In the genomic region with DNA sequence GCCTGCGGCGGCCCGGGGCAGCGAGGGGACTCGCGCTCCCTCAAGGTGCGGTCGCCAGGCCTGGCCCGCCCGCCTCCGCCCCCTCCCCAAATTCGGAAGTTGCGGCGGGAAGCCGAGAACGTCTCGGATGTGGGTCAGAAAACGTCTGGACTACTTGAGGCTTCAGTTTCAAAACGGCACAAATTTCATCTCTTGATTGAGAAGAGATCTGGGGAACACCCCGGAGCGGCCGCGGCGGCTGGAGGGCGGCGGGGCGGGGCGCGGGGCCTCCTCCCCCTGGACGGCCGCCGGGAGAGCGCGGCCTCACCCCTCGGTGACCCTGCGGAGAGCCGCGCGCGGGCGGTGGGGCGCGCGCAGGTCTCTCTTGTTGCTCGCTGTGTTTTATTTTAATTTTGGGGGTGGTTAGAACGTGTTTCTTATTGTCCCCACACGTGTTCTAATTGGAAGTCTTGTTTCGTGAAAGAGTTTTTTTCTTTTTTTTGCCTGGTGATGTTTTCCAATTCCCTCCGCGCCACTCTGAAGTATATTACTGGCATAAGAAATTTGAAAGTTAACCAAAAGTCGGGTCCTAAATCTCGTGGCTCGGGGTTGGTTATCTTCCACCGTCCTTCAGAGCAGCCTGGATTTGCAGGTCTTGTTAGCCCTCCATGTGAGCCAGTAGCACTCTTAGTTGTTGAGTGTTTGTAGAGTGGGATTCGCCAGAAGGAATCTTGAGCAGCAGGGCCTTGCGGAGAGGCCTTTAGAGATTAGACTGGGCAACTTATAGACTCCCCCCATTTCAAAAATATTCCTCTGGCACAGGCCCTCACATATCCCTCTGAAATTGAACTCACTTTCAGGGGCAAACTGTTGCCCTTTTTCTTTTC, we compare ENCODE assay signal across 8 cellular contexts. TPM values are rescaled to one million over a fixed set of nuclear protein-coding genes. Genes with fewer than 3 reads are reported as not detected.
DNase-seq lines count a peak whose midpoint lies in the region; ATAC-seq and TF ChIP-seq lines count a peak whose summit lies in the region.

No MANE protein-coding gene starts in this region.

- DNase-seq in Caco-2: no peak
- peak; percentile 33 for DNase-seq in activated naive CD8-positive, alpha-beta T cell treated with anti-CD3 and anti-CD28 coated beads for 36 hours
- no peak for DNase-seq in lung (ENCODE audit: low spot score)
- DNase-seq in NCI-H146 (lab: John Stamatoyannopoulos, UW): no peak
- DNase-seq in stimulated activated CD4-positive, alpha-beta T cell treated with anti-CD3 and anti-CD28 coated beads, Interleukin-12 subunit alpha, Interleukin-12 subunit beta, amount 100 ng/mL, for 4 hours: no peak

- POLR2A ChIA-PET in Caco-2 (lab: Charles Lee): no interaction called here

- no peak overlapping the region for H3K27ac Mint-ChIP-seq in Caco-2 (ENCODE audit: unreplicated experiment)
- no peak overlapping the region for H3K27ac Mint-ChIP-seq in activated naive CD8-positive, alpha-beta T cell treated with anti-CD3 and anti-CD28 coated beads for 36 hours

- ATAC-seq in lung (ENCODE audit: insufficient read depth, low FRiP score) (no peak), HG02588 (IDR thresholded peaks at IDR 0.05; ENCODE audit: unreplicated experiment) (no peak), HG02571 (IDR thresholded peaks at IDR 0.05; ENCODE audit: unreplicated experiment) (no peak)

- H3K27ac ChIP-seq in HUES48 (ENCODE audit: low read depth, low read length) (no peak overlapping the region), lung (ENCODE audit: low read depth in 1 of 2, low read length in 1 of 2) (no peak overlapping the region)

- WGBS in lung, 2 donors: 5% methylated on average over 47 to 56 of the region's 56 CpGs

- H3K9me3 ChIP-seq in Caco-2 (0 out of 2 replicates have a peak, but pooled peaks cover 3% of the 10 kb centered on the region), HUES48 (ENCODE audit: control insufficient read depth, insufficient read depth, low read length) (no peaks in the 10 kb centered on the region), lung (ENCODE audit: control insufficient read depth in 2 of 2, insufficient read depth in 1 of 2, low read length in 1 of 2) (peaks cover 0 to 2% of the 10 kb centered on the region in 2 donors)

- H3K27me3 ChIP-seq in Caco-2 (replicated peaks; ENCODE audit: control insufficient read depth, insufficient read depth, low read length) (0 out of 2 replicates have a peak, but pooled peaks cover 2% of the 10 kb centered on the region), HUES48 (ENCODE audit: control insufficient read depth, insufficient read depth, low read length) (peaks cover 29% of the 10 kb centered on the region), lung (ENCODE audit: control insufficient read depth, insufficient read depth) (peaks cover 2% of the 10 kb centered on the region)

- no peaks in the 10 kb centered on the region for H3K9me3 Mint-ChIP-seq in Caco-2 (ENCODE audit: unreplicated experiment)
- peaks cover 4% of the 10 kb centered on the region for H3K9me3 Mint-ChIP-seq in activated naive CD8-positive, alpha-beta T cell treated with anti-CD3 and anti-CD28 coated beads for 36 hours

- TSS peak; percentile 58 for BruUV-seq in Caco-2 (replicated peaks; lab: Mats Ljungman, UMichigan)

- peaks cover 13% of the 10 kb centered on the region for H3K27me3 Mint-ChIP-seq in Caco-2 (ENCODE audit: insufficient read depth, unreplicated experiment)
- peaks cover 45% of the 10 kb centered on the region for H3K27me3 Mint-ChIP-seq in activated naive CD8-positive, alpha-beta T cell treated with anti-CD3 and anti-CD28 coated beads for 36 hours

- H3K36me3 ChIP-seq in Caco-2 (ENCODE audit: control insufficient read depth, insufficient read depth, low read length) (no peaks in the 10 kb centered on the region), HUES48 (ENCODE audit: control insufficient read depth, insufficient read depth, low read length) (no peaks in the 10 kb centered on the region), lung (ENCODE audit: control insufficient read depth in 2 of 2, insufficient read depth in 2 of 2, low read length in 2 of 2) (no peaks in the 10 kb centered on the region)

- intact Hi-C loops in Caco-2 (cut with micrococcal nuclease; ENCODE audit: unreplicated experiment): no loop called here

- CTCF ChIA-PET in Caco-2 (lab: Charles Lee): no interaction called here

- H3K4me1 Mint-ChIP-seq in Caco-2 (ENCODE audit: low read depth, unreplicated experiment): no peaks in the 10 kb centered on the region
- H3K4me1 Mint-ChIP-seq in activated naive CD8-positive, alpha-beta T cell treated with anti-CD3 and anti-CD28 coated beads for 36 hours: peaks cover 13% of the 10 kb centered on the region

- H3K4me3 ChIP-seq in Caco-2 (ENCODE audit: low read depth, low read length) (peak overlapping the region; percentile 29), HUES48 (ENCODE audit: low read depth, low read length) (peak overlapping the region; percentile 67), lung (peak overlapping the region; percentile 19)

- TF ChIP-seq CTCF in Caco-2 (IDR thresholded peaks at IDR 0.05; ENCODE audit: insufficient read depth in 1 of 2, low read depth in 1 of 2, low read length in 1 of 2, severe bottlenecking in 1 of 2, unreplicated experiment in 1 of 2) (no peak), lung (IDR thresholded peaks at IDR 0.05; ENCODE audit: control extremely low read depth, extremely low read depth) (no peak)

- no peaks in the 10 kb centered on the region for H3K4me1 ChIP-seq in Caco-2
- peaks cover 5% of the 10 kb centered on the region; the same call in 1 of the 2 replicates for H3K4me1 ChIP-seq in HUES48 (ENCODE audit: control insufficient read depth, insufficient read depth, low read length)
- peaks cover 5 to 6% of the 10 kb centered on the region in 2 donors for H3K4me1 ChIP-seq in lung (ENCODE audit: control insufficient read depth in 2 of 2, insufficient read depth in 2 of 2, low read length in 2 of 2)

- H3K9ac ChIP-seq in HUES48 (ENCODE audit: low read depth, low read length): no peak overlapping the region

- H3K36me3 Mint-ChIP-seq in Caco-2 (ENCODE audit: insufficient read depth, unreplicated experiment): no peaks in the 10 kb centered on the region
- no peaks in the 10 kb centered on the region for H3K36me3 Mint-ChIP-seq in activated naive CD8-positive, alpha-beta T cell treated with anti-CD3 and anti-CD28 coated beads for 36 hours

- peak overlapping the region; percentile 67 for H3K4me3 Mint-ChIP-seq in Caco-2 (ENCODE audit: unreplicated experiment)
- peak overlapping the region; percentile 67 for H3K4me3 Mint-ChIP-seq in activated naive CD8-positive, alpha-beta T cell treated with anti-CD3 and anti-CD28 coated beads for 36 hours

RNA-seq across cellular contexts. Expression of a gene that starts 0.7 kb away (rescaled TPM):
- total RNA-seq in Caco-2 (2022) (0.75 TPM in 1 of 2 replicates, not detected in the other), lung (1 to 10 TPM; 3.2 to 8.2 TPM)
- 1 to 10 TPM in 1 of 2 experiments, under 1 TPM in 1; 0.66 to 1.3 TPM for total RNA-seq in activated naive CD8-positive, alpha-beta T cell treated with anti-CD3 and anti-CD28 coated beads for 36 hours
- polyA plus RNA-seq in lung: 1 to 10 TPM; 1.6 to 3.0 TPM
